22 cellular contexts compared by ENCODE assay signal in genomic region chrY:8712296-8712695, GRCh38.
"Had no signal": no experiment of that assay in that cellular context is flagged by ENCODE, and none has a peak within 500 bp of the region (broad histone marks: within the 10 kb centered on the region; RNA-seq: fewer than 3 reads in every experiment).

No MANE protein-coding gene starts in this region.

- H3K27me3 ChIP-seq: neural progenitor cell, neutrophil, right atrium auricular region, right lobe of liver, spleen, tibial nerve, uterus had no signal

- H3K4me1 ChIP-seq: left ventricle myocardium inferior, neural progenitor cell, parathyroid adenoma, psoas muscle, right atrium auricular region, right lobe of liver, spleen, tibial nerve, uterus had no signal

- H3K4me3 ChIP-seq: left ventricle myocardium inferior, lung, neural progenitor cell, psoas muscle, right atrium auricular region, right lobe of liver, skin epidermis, spleen, tibial nerve, uterus had no signal

- H3K9me3 ChIP-seq: left ventricle myocardium inferior, neutrophil, psoas muscle, right atrium auricular region, right lobe of liver, spleen, tibial nerve, uterus had no signal

- ATAC-seq: natural killer cell; psoas muscle; right lobe of liver; stimulated activated effector memory CD8-positive, alpha-beta T cell treated with anti-CD3 and anti-CD28 coated beads, Interleukin-12 subunit alpha, Interleukin-12 subunit beta, amount 100 ng/mL, for 72 hours had no signal

- H3K36me3 ChIP-seq: left ventricle myocardium inferior, neural progenitor cell, neutrophil, right atrium auricular region, right lobe of liver, spleen, tibial nerve, uterus had no signal

- DNase-seq: hippocampal formation; kidney; left ventricle myocardium inferior; mesendoderm; naive B cell; natural killer cell; nephron progenitor cell; occipital lobe; psoas muscle; right lobe of liver; spleen; stimulated activated CD4-positive, alpha-beta T cell treated with anti-CD3 and anti-CD28 coated beads, Interleukin-4, amount 100 ng/mL, for 24 hours; stimulated activated naive CD4-positive, alpha-beta T cell; uterus had no signal

- H3K27ac ChIP-seq: left ventricle myocardium inferior, neural progenitor cell, neutrophil, parathyroid adenoma, psoas muscle, right atrium auricular region, right lobe of liver, skin epidermis, spleen, tibial nerve, uterus had no signal

- FAIRE-seq: kidney had no signal
